24 cellular contexts compared by ENCODE assay signal in the genomic region with DNA sequence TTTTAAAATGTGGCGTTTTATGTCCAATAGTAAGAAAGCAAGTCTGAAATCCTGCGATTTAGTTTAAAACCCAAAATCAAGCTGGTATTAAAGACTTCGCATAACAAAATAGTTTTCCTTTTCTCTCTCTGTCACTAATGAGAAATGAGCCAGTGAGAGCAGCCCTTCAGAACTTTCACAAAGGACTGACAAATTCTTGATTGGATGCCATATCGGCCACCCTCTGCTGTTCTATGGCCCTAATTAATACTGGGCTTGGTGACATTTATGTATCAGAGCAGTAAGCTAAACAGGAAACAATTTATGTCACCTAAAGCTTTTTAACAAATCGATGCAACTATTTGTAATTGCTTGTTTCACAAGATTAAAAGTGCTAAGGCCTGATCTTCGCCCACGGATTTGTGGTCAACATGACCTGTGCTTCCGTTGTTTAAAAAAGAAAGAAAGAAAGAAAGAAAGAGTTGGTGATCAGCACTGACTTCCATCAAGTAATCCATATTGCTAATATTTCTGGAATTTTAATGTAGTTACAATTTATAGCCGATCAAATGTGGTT.
DNase-seq lines count a peak whose midpoint lies in the region; ATAC-seq and FAIRE-seq lines count a peak whose summit lies in the region.
"Had no signal": no experiment of that assay in that cellular context is flagged by ENCODE, and none has a peak within 500 bp of the region (broad histone marks: within the 10 kb centered on the region; RNA-seq: fewer than 3 reads in every experiment).

No MANE protein-coding gene starts in this region.

- in situ Hi-C loops in GM23248 (cut with MboI): no loop called here

- no peak for ATAC-seq in activated T-cell treated with anti-CD3 and anti-CD28 coated beads, Interleukin-2, amount 50 U/mL, for 4 hours
- no peak for ATAC-seq in HG03039 (IDR thresholded peaks at IDR 0.05; ENCODE audit: unreplicated experiment)
- ATAC-seq: HCT116, Right ventricle myocardium inferior had no signal

- no peaks in the 10 kb centered on the region for H3K9me3 Mint-ChIP-seq in activated T-cell treated with anti-CD3 and anti-CD28 coated beads, Interleukin-2, amount 50 U/mL, for 24 hours
- no peaks in the 10 kb centered on the region for H3K9me3 Mint-ChIP-seq in activated T-cell treated with anti-CD3 and anti-CD28 coated beads, Interleukin-2, amount 50 U/mL, for 4 hours

- peaks cover 27% of the 10 kb centered on the region for H3K36me3 Mint-ChIP-seq in activated T-cell treated with anti-CD3 and anti-CD28 coated beads, Interleukin-2, amount 50 U/mL, for 24 hours (ENCODE audit: low read depth)
- peaks cover 4% of the 10 kb centered on the region for H3K36me3 Mint-ChIP-seq in activated T-cell treated with anti-CD3 and anti-CD28 coated beads, Interleukin-2, amount 50 U/mL, for 4 hours (ENCODE audit: insufficient read depth)

- no peak overlapping the region for H3K27ac ChIP-seq in GM23248
- H3K27ac ChIP-seq: KMS-11, SJSA1 had no signal

- peaks cover 15% of the 10 kb centered on the region for H3K4me1 Mint-ChIP-seq in activated T-cell treated with anti-CD3 and anti-CD28 coated beads, Interleukin-2, amount 50 U/mL, for 24 hours (ENCODE audit: low read depth)
- H3K4me1 Mint-ChIP-seq in activated T-cell treated with anti-CD3 and anti-CD28 coated beads, Interleukin-2, amount 50 U/mL, for 4 hours (ENCODE audit: low read depth): peaks cover 8% of the 10 kb centered on the region
- H3K4me1 Mint-ChIP-seq: B cell, CD14-positive monocyte had no signal

- H2AFZ ChIP-seq in GM23248: 0 out of 2 replicates have a peak overlapping the region, but pooled peaks have one; percentile 2

- no peak overlapping the region for H3K4me3 Mint-ChIP-seq in activated T-cell treated with anti-CD3 and anti-CD28 coated beads, Interleukin-2, amount 50 U/mL, for 24 hours
- no peak overlapping the region for H3K4me3 Mint-ChIP-seq in activated T-cell treated with anti-CD3 and anti-CD28 coated beads, Interleukin-2, amount 50 U/mL, for 4 hours
- H3K4me3 Mint-ChIP-seq: B cell, CD14-positive monocyte had no signal

- no peak overlapping the region for H3K4me3 ChIP-seq in GM23248
- H3K4me3 ChIP-seq: SJSA1 had no signal

- H3K9me2 ChIP-seq in GM23248 (ENCODE audit: insufficient read depth): no peaks in the 10 kb centered on the region

- H4K20me1 ChIP-seq in GM23248 (ENCODE audit: insufficient read depth): no peaks in the 10 kb centered on the region

- H3K36me3 ChIP-seq in GM23248 (ENCODE audit: low read depth): 0 out of 2 replicates have a peak, but pooled peaks cover 4% of the 10 kb centered on the region

- peak overlapping the region; percentile 6 for H3K27ac Mint-ChIP-seq in activated T-cell treated with anti-CD3 and anti-CD28 coated beads, Interleukin-2, amount 50 U/mL, for 24 hours
- H3K27ac Mint-ChIP-seq: B cell, CD14-positive monocyte had no signal

- no peak overlapping the region for H3K9ac ChIP-seq in GM23248
- H3K9ac ChIP-seq: KMS-11 had no signal

- no peaks in the 10 kb centered on the region for H3K79me2 ChIP-seq in GM23248 (ENCODE audit: insufficient read depth)

- FAIRE-seq in endometrium (lab: Jason Lieb, UNC): peak; percentile 53
- FAIRE-seq: GM12891, HTR-8/SVneo had no signal

- H3K4me1 ChIP-seq in GM23248 (ENCODE audit: insufficient read depth): peaks cover 30% of the 10 kb centered on the region

- peak overlapping the region; percentile 43 for H3K4me2 ChIP-seq in GM23248 (ENCODE audit: unreplicated experiment)
- H3K4me2 ChIP-seq: KMS-11 had no signal

- no peaks in the 10 kb centered on the region for H3K27me3 ChIP-seq in GM23248 (replicated peaks; ENCODE audit: insufficient read depth)
- H3K27me3 ChIP-seq: SJSA1 had no signal

- no peaks in the 10 kb centered on the region for H3K9me3 ChIP-seq in GM23248 (ENCODE audit: low read depth)
- H3K9me3 ChIP-seq: SJSA1 had no signal

- 30 to 33% methylated on average over 9 of the region's 9 CpGs for WGBS in GM23248 (ENCODE audit: low coverage in 1 of 2, low lambda C conversion rate in 2 of 2, missing lambda C conversion rate in 2 of 2), 2 experiments

- H3F3A ChIP-seq in GM23248 (ENCODE audit: insufficient read depth): peaks cover 11% of the 10 kb centered on the region; the same call in 1 of the 2 replicates

- H3K27me3 Mint-ChIP-seq in activated T-cell treated with anti-CD3 and anti-CD28 coated beads, Interleukin-2, amount 50 U/mL, for 24 hours: no peaks in the 10 kb centered on the region
- H3K27me3 Mint-ChIP-seq in activated T-cell treated with anti-CD3 and anti-CD28 coated beads, Interleukin-2, amount 50 U/mL, for 4 hours (ENCODE audit: low read depth): peaks cover 3% of the 10 kb centered on the region
- H3K27me3 Mint-ChIP-seq: B cell had no signal

- no peak for DNase-seq in activated T-cell treated with anti-CD3 and anti-CD28 coated beads, Interleukin-2, amount 50 U/mL, for 24 hours
- no peak for DNase-seq in activated T-cell treated with anti-CD3 and anti-CD28 coated beads, Interleukin-2, amount 50 U/mL, for 4 hours
- DNase-seq in GM23248: peak; percentile 34
- DNase-seq in superior temporal gyrus (ENCODE audit: extremely low spot score): peak; percentile 13
- DNase-seq in DMS53 treated with DMSO at 0.1 percent for 48 hours (lab: John Stamatoyannopoulos, UW; ENCODE audit: unreplicated experiment): no peak
- DNase-seq: DND-41, GOT3, IMR-90, NCI-H1105 treated with DMSO at 0.1 percent for 48 hours, NCI-H1694 treated with DMSO at 0.1 percent for 48 hours, NCI-H2081 treated with DMSO at 0.1 percent for 48 hours, NCI-H2171 treated with DMSO at 0.1 percent for 48 hours, NCI-H446, NCI-H526 treated with DMSO at 0.1 percent for 48 hours had no signal

Comparison
In these comparisons a context has a peak if more than half of its experiments do, and no peak if none do; other contexts are left out.
1. DNase-seq: peak in GM23248 (single experiment) and superior temporal gyrus (single experiment); none in activated T-cell treated with anti-CD3 and anti-CD28 coated beads, Interleukin-2, amount 50 U/mL, for 24 hours (single experiment), activated T-cell treated with anti-CD3 and anti-CD28 coated beads, Interleukin-2, amount 50 U/mL, for 4 hours (single experiment) and DMS53 treated with DMSO at 0.1 percent for 48 hours (single experiment).